14 cellular contexts compared by ENCODE assay signal in genomic region chrX:11422529-11422857, GRCh38.
"Had no signal": no experiment of that assay in that cellular context is flagged by ENCODE, and none has a peak within 500 bp of the region (broad histone marks: within the 10 kb centered on the region; RNA-seq: fewer than 3 reads in every experiment).

No MANE protein-coding gene starts in this region.

- H3K27me3 ChIP-seq: cardiac muscle cell, esophagus squamous epithelium, ovary, tibial nerve had no signal

- H3K9ac ChIP-seq: neural progenitor cell had no signal

- H3K9me3 ChIP-seq: esophagus squamous epithelium, ovary, tibial nerve had no signal

- DNase-seq: activated CD4-positive, alpha-beta T cell treated with anti-CD3 and anti-CD28 coated beads for 1 hour; activated CD4-positive, alpha-beta T cell treated with anti-CD3 and anti-CD28 coated beads, Interleukin-2, amount 50 U/mL, for 48 hours; activated CD8-positive, alpha-beta memory T cell treated with anti-CD3 and anti-CD28 coated beads, Interleukin-2, amount 10 ng/mL, durations not matched to agents 7 days and 5 days; activated naive CD4-positive, alpha-beta T cell treated with anti-CD3 and anti-CD28 coated beads, Interleukin-2, amount 10 ng/mL, durations not matched to agents 7 days and 5 days; activated T-cell treated with anti-CD3 and anti-CD28 coated beads, Interleukin-2, amount 50 U/mL, for 24 hours; esophagus squamous epithelium; glutamatergic neuron; ovary; stimulated activated CD4-positive, alpha-beta T cell treated with anti-CD3 and anti-CD28 coated beads, Interleukin-12 subunit alpha, Interleukin-12 subunit beta, amount 100 ng/mL, for 4 hours; stimulated activated CD4-positive, alpha-beta T cell treated with anti-CD3 and anti-CD28 coated beads, Interleukin-2, amount 100 ng/mL, for 24 hours had no signal

- ATAC-seq: activated CD8-positive, alpha-beta memory T cell treated with anti-CD3 and anti-CD28 coated beads, Interleukin-2, amount 10 ng/mL, durations not matched to agents 7 days and 5 days; stimulated activated effector memory CD8-positive, alpha-beta T cell treated with anti-CD3 and anti-CD28 coated beads, Interleukin-12 subunit alpha, Interleukin-12 subunit beta, amount 100 ng/mL, for 72 hours had no signal

- H3K4me1 ChIP-seq: esophagus squamous epithelium, neural progenitor cell, tibial nerve had no signal

- H3K27ac ChIP-seq: cardiac muscle cell, neural progenitor cell, ovary had no signal

- H3K36me3 ChIP-seq: cardiac muscle cell, esophagus squamous epithelium, neural progenitor cell, ovary, tibial nerve had no signal

- H3K4me3 ChIP-seq: cardiac muscle cell, esophagus squamous epithelium, neural progenitor cell, ovary, tibial nerve had no signal
